ENCODE assay signal across 1 cellular context in genomic region chr16:22163806-22164205, GRCh38.
TF ChIP-seq lines count a peak whose summit lies in the region.

No MANE protein-coding gene starts in this region.

TF ChIP-seq in HepG2, 621 proteins besides CTCF, POLR2A, EP300 and RAD21:
- TF ChIP-seq HNF1A (IDR thresholded peaks at IDR 0.05; ENCODE audit: low read depth): peak; percentile 23; the same call in 1 of the 2 replicates
- no peak for TF ChIP-seq HNF1A (CRISPR knock-in tag; IDR thresholded peaks at IDR 0.05; ENCODE audit: borderline replicate concordance)
- 0 out of 2 replicates have a peak, but pooled peaks have one; percentile 15 for TF ChIP-seq ZFX (CRISPR knock-in tag; IDR thresholded peaks at IDR 0.05; ENCODE audit: low read depth)
- TF ChIP-seq MYC (CRISPR knock-in tag; IDR thresholded peaks at IDR 0.05; ENCODE audit: borderline replicate concordance): peak; percentile 27; the same call in 1 of the 2 replicates
- no peak for TF ChIP-seq ZGPAT (CRISPR knock-in tag; IDR thresholded peaks at IDR 0.05)
- TF ChIP-seq MXI1 (IDR thresholded peaks at IDR 0.05; ENCODE audit: borderline replicate concordance, low read depth, low read length): peak; percentile 12; the same call in 1 of the 3 replicates
- TF ChIP-seq HNF1B (CRISPR knock-in tag; IDR thresholded peaks at IDR 0.05): peak; percentile 69; the same call in 1 of the 2 replicates
- TF ChIP-seq ZNF577 (CRISPR knock-in tag; IDR thresholded peaks at IDR 0.05; ENCODE audit: borderline replicate concordance, low read depth): no peak
- no peak for TF ChIP-seq GATAD1 (CRISPR knock-in tag; IDR thresholded peaks at IDR 0.05)
- no peak for TF ChIP-seq ZNF180 (CRISPR knock-in tag; IDR thresholded peaks at IDR 0.05; ENCODE audit: borderline replicate concordance, low read depth)
- no peak for TF ChIP-seq KDM5A (IDR thresholded peaks at IDR 0.05; ENCODE audit: borderline replicate concordance, low read length)
- TF ChIP-seq PBX2 (CRISPR knock-in tag; IDR thresholded peaks at IDR 0.05): peak; percentile 56; the same call in 1 of the 2 replicates
- no peak for TF ChIP-seq ZNF784 (CRISPR knock-in tag; IDR thresholded peaks at IDR 0.05; ENCODE audit: borderline replicate concordance)
- TF ChIP-seq ZFP36L1 (CRISPR knock-in tag; IDR thresholded peaks at IDR 0.05): no peak
- TF ChIP-seq MAX (IDR thresholded peaks at IDR 0.05): peak; percentile 38; the same call in 1 of the 2 replicates
- TF ChIP-seq FOXO4 (CRISPR knock-in tag; conservative IDR thresholded peaks at IDR 0.05): 0 out of 2 replicates have a peak, but pooled peaks have one; percentile 34
